Comparison of ENCODE assay signal across 25 cellular contexts in genomic region chr1:111909010-111909409, GRCh38.
A peak's percentile ranks its signal among the peaks of the same experiment; 100 is the strongest.
DNase-seq lines count a peak whose midpoint lies in the region; ATAC-seq, FAIRE-seq and TF ChIP-seq lines count a peak whose summit lies in the region.
"Had no signal": no experiment of that assay in that cellular context is flagged by ENCODE, and none has a peak within 500 bp of the region (broad histone marks: within the 10 kb centered on the region; RNA-seq: fewer than 3 reads in every experiment).

No MANE protein-coding gene starts in this region.

- H3K4me3 Mint-ChIP-seq in brain: peak overlapping the region; percentile 7 to 63 (median 47)
- H3K4me3 Mint-ChIP-seq: mesothelial cell of epicardium; naive B cell; stimulated activated naive CD8-positive, alpha-beta T cell treated with anti-CD3 and anti-CD28 coated beads, Interleukin-15, Interleukin-2, amounts not matched to agents 100 ng/mL and 50 ng/mL, for 24 hours; T-helper 2 cell treated with Interferon-gamma antibody and Interleukin-4, amounts not matched to agents 5 μg/mL and 100 μg/mL, for 36 hours had no signal

- ATAC-seq in left ventricle myocardium superior (peak; percentile 3), Right ventricle myocardium superior (ENCODE audit: poor library complexity) (no peak)
- ATAC-seq: GM12878, HepG2, PC-3 had no signal

- no peak for TF ChIP-seq CTCF in brain (conservative IDR thresholded peaks at IDR 0.05)

- intact Hi-C loops in left ventricle myocardium superior (cut with micrococcal nuclease): no loop called here
- intact Hi-C loops in Right ventricle myocardium superior (cut with DNase I): no loop called here

- H3K36me3 Mint-ChIP-seq in brain: no peaks in the 10 kb centered on the region
- H3K36me3 Mint-ChIP-seq: mesothelial cell of epicardium had no signal

- H3K27me3 Mint-ChIP-seq in brain: no peaks in the 10 kb centered on the region

- no peak for DNase-seq in left ventricle myocardium superior
- no peak for DNase-seq in Right ventricle myocardium superior
- DNase-seq in NCI-H1930 (lab: John Stamatoyannopoulos, UW): peak; percentile 29 to 53
- DNase-seq in GM12892 (ENCODE audit: insufficient read length): no peak
- no peak for DNase-seq in activated T-cell treated with anti-CD3 and anti-CD28 coated beads, Interleukin-2, amount 50 U/mL, for 48 hours
- DNase-seq in 8988T: no peak
- DNase-seq: activated CD4-positive, alpha-beta T cell treated with anti-CD3 and anti-CD28 coated beads for 4 hours; activated T-cell treated with anti-CD3 and anti-CD28 coated beads, Interleukin-2, amount 50 U/mL, for 1 hour; cerebellar nuclear complex; EL; GOT3; islet precursor cell; Kasumi-1; naive B cell; NCI-H2081; NCI-H526 treated with DMSO at 0.1 percent for 48 hours; occipital lobe; PC-3; uterus had no signal

- peaks cover 0 to 9% (median 3%) of the 10 kb centered on the region in 5 experiments for H3K9me3 Mint-ChIP-seq in brain
- H3K9me3 Mint-ChIP-seq: mesothelial cell of epicardium; T-helper 2 cell treated with Interferon-gamma antibody and Interleukin-4, amounts not matched to agents 5 μg/mL and 100 μg/mL, for 36 hours had no signal

- no peak for FAIRE-seq in GM12892 (lab: Jason Lieb, UNC)
- FAIRE-seq: GM12878, HepG2 had no signal

- TF ChIP-seq POLR2A in GM12892 (IDR thresholded peaks at IDR 0.05; ENCODE audit: low read depth, low read length): no peak

- H3K27ac Mint-ChIP-seq in brain: peak overlapping the region; percentile 92 to 97 (median 94)
- H3K27ac Mint-ChIP-seq: mesothelial cell of epicardium; naive B cell; stimulated activated naive CD8-positive, alpha-beta T cell treated with anti-CD3 and anti-CD28 coated beads, Interleukin-15, Interleukin-2, amounts not matched to agents 100 ng/mL and 50 ng/mL, for 24 hours; T-helper 2 cell treated with Interferon-gamma antibody and Interleukin-4, amounts not matched to agents 5 μg/mL and 100 μg/mL, for 36 hours had no signal

- peaks cover 80% of the 10 kb centered on the region for H3K4me1 Mint-ChIP-seq in brain
- H3K4me1 Mint-ChIP-seq: mesothelial cell of epicardium had no signal

Comparison
In these comparisons a context has a peak if more than half of its experiments do, and no peak if none do; other contexts are left out.
1. DNase-seq: peak in NCI-H1930 (2 of 2); none in left ventricle myocardium superior (single experiment), Right ventricle myocardium superior (single experiment), GM12892 (single experiment), activated T-cell treated with anti-CD3 and anti-CD28 coated beads, Interleukin-2, amount 50 U/mL, for 48 hours (0 of 2) and 8988T (single experiment).